Comparison of ENCODE assay signal across 1 cellular context in the genomic region with DNA sequence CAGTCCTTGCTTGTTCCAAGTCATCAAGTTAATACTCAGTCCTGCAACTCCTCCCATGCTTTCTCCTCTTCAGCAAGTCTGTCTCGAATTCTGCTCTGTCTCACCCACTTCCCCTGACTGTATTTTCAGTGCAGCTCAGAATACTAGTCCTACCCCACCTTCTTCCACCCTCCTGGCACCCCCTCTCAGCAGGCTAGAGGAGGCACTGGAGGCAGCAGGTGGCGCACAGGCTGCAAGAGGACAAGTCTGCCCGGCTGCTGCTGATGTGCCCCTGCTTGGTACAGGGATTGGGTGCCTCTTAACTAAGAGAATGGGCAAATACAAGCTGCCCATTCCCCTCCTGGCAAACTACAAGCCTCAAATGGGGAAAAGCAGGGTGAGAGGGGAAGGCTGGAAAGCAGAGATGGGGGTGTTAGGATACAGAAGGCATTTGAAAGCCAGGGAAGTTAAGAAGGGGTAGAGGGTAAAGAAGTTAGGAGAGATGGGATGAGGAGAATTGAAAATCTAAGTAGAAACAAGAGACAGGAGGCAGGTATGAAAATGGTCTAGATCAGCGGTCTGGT.
TF ChIP-seq lines count a peak whose summit lies in the region.

No MANE protein-coding gene starts in this region.

TF ChIP-seq in GM12878, 131 proteins besides CTCF, POLR2A, EP300 and RAD21:
- no peak for TF ChIP-seq ASH2L (IDR thresholded peaks at IDR 0.05; ENCODE audit: borderline replicate concordance, low read depth)
- TF ChIP-seq ZNF207 (IDR thresholded peaks at IDR 0.05; ENCODE audit: borderline replicate concordance): no peak
- TF ChIP-seq, protein P1, sequence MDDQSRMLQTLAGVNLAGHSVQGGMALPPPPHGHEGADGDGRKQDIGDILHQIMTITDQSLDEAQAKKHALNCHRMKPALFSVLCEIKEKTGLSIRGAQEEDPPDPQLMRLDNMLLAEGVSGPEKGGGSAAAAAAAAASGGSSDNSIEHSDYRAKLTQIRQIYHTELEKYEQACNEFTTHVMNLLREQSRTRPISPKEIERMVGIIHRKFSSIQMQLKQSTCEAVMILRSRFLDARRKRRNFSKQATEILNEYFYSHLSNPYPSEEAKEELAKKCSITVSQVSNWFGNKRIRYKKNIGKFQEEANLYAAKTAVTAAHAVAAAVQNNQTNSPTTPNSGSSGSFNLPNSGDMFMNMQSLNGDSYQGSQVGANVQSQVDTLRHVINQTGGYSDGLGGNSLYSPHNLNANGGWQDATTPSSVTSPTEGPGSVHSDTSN (IDR thresholded peaks at IDR 0.05; ENCODE audit: insufficient replicate concordance, low read depth, low read length): no peak
- TF ChIP-seq CREM (IDR thresholded peaks at IDR 0.05; ENCODE audit: low read depth): peak; percentile 79
- peak; percentile 30 to 41; a peak in 2 of 4 replicates for TF ChIP-seq BHLHE40 (IDR thresholded peaks at IDR 0.05; ENCODE audit: borderline replicate concordance in 1 of 2, low read depth in 2 of 2, low read length in 1 of 2)
- TF ChIP-seq TARDBP (IDR thresholded peaks at IDR 0.05; ENCODE audit: borderline replicate concordance): no peak
- 0 out of 2 replicates have a peak, but pooled peaks have one; percentile 48 for TF ChIP-seq NBN (IDR thresholded peaks at IDR 0.05)
- peak in 1 of 2 experiments; percentile 49; a peak in 1 of 4 replicates for TF ChIP-seq CEBPB (IDR thresholded peaks at IDR 0.05; ENCODE audit: borderline replicate concordance in 1 of 2, low read depth in 2 of 2, low read length in 2 of 2)
- peak; percentile 98 for TF ChIP-seq RFX5 (IDR thresholded peaks at IDR 0.05; ENCODE audit: low read depth, low read length)
- TF ChIP-seq CHD2 (IDR thresholded peaks at IDR 0.05; ENCODE audit: borderline replicate concordance, low read depth, low read length): 0 out of 2 replicates have a peak, but pooled peaks have one; percentile 32
- TF ChIP-seq, protein P2, sequence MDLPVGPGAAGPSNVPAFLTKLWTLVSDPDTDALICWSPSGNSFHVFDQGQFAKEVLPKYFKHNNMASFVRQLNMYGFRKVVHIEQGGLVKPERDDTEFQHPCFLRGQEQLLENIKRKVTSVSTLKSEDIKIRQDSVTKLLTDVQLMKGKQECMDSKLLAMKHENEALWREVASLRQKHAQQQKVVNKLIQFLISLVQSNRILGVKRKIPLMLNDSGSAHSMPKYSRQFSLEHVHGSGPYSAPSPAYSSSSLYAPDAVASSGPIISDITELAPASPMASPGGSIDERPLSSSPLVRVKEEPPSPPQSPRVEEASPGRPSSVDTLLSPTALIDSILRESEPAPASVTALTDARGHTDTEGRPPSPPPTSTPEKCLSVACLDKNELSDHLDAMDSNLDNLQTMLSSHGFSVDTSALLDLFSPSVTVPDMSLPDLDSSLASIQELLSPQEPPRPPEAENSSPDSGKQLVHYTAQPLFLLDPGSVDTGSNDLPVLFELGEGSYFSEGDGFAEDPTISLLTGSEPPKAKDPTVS (IDR thresholded peaks at IDR 0.05; ENCODE audit: low read depth, low read length): no peak
- no peak for TF ChIP-seq SP1 (IDR thresholded peaks at IDR 0.05; ENCODE audit: low read depth, low read length)
- TF ChIP-seq HDGF (IDR thresholded peaks at IDR 0.05): peak; percentile 87
